In genomic region chr22:31142285-31142684, GRCh38 we compare ENCODE assay signal across 20 cellular contexts. TPM values are rescaled to one million over a fixed set of nuclear protein-coding genes. Genes with fewer than 3 reads are reported as not detected.
DNase-seq lines count a peak whose midpoint lies in the region; ATAC-seq and TF ChIP-seq lines count a peak whose summit lies in the region.
"Had no signal": no experiment of that assay in that cellular context is flagged by ENCODE, and none has a peak within 500 bp of the region (broad histone marks: within the 10 kb centered on the region; RNA-seq: fewer than 3 reads in every experiment).

No MANE protein-coding gene starts in this region.

- H3K4me1 Mint-ChIP-seq in stimulated activated effector memory CD8-positive, alpha-beta T cell treated with anti-CD3 and anti-CD28 coated beads, Interleukin-12 subunit alpha, Interleukin-12 subunit beta, amount 100 ng/mL, for 72 hours = no peaks in the 10 kb centered on the region
- peaks cover 6% of the 10 kb centered on the region for H3K4me1 Mint-ChIP-seq in activated CD4-positive, alpha-beta T cell treated with anti-CD3 and anti-CD28 coated beads, Interleukin-2, amount 10 ng/mL, durations not matched to agents 24 days and 14 days
- H3K4me1 Mint-ChIP-seq: CD4-positive, alpha-beta memory T cell had no signal

- peak overlapping the region; percentile 56 for H3K27ac Mint-ChIP-seq in stimulated activated effector memory CD8-positive, alpha-beta T cell treated with anti-CD3 and anti-CD28 coated beads, Interleukin-12 subunit alpha, Interleukin-12 subunit beta, amount 100 ng/mL, for 72 hours
- H3K27ac Mint-ChIP-seq in activated CD4-positive, alpha-beta T cell treated with anti-CD3 and anti-CD28 coated beads, Interleukin-2, amount 10 ng/mL, durations not matched to agents 24 days and 14 days = no peak overlapping the region
- H3K27ac Mint-ChIP-seq: CD4-positive, alpha-beta memory T cell had no signal

- CTCF ChIA-PET in mammary epithelial cell (lab: Charles Lee; ENCODE audit: low non-redundant PET) = no interaction called here

- no peak for ATAC-seq in stimulated activated effector memory CD8-positive, alpha-beta T cell treated with anti-CD3 and anti-CD28 coated beads, Interleukin-12 subunit alpha, Interleukin-12 subunit beta, amount 100 ng/mL, for 72 hours
- ATAC-seq: A549, HCT116, K562 had no signal

- H3K36me3 Mint-ChIP-seq in stimulated activated effector memory CD8-positive, alpha-beta T cell treated with anti-CD3 and anti-CD28 coated beads, Interleukin-12 subunit alpha, Interleukin-12 subunit beta, amount 100 ng/mL, for 72 hours = no peaks in the 10 kb centered on the region
- H3K36me3 Mint-ChIP-seq in activated CD4-positive, alpha-beta T cell treated with anti-CD3 and anti-CD28 coated beads, Interleukin-2, amount 10 ng/mL, durations not matched to agents 24 days and 14 days (ENCODE audit: low read depth) = no peaks in the 10 kb centered on the region
- H3K36me3 Mint-ChIP-seq: CD4-positive, alpha-beta memory T cell had no signal

- H3K4me1 ChIP-seq in mammary epithelial cell (ENCODE audit: insufficient read depth, low read length) (peaks cover 7% of the 10 kb centered on the region), esophagus squamous epithelium (peaks cover 23 to 52% (median 23%) of the 10 kb centered on the region in 3 donors)
- H3K4me1 ChIP-seq: A549, BLaER1 had no signal

- in situ Hi-C loops in mammary epithelial cell (cut with MboI; ENCODE audit: low sequenced_read_pairs in 2 of 2) = no loop called here

- dilution Hi-C loops in mammary epithelial cell (cut with HindIII; ENCODE audit: low sequenced_read_pairs) = no loop called here

- peak in 1 of 4 donors; percentile 33 for TF ChIP-seq POLR2A in esophagus squamous epithelium (IDR thresholded peaks at IDR 0.05)

- H3K36me3 ChIP-seq in mammary epithelial cell (ENCODE audit: insufficient read depth, low read length) (no peaks in the 10 kb centered on the region), esophagus squamous epithelium (peaks cover 0 to 1% (median 0%) of the 10 kb centered on the region in 3 donors)
- H3K36me3 ChIP-seq: BLaER1 had no signal

- 61% methylated on average over 4 of the region's 4 CpGs for whole genome bisulfite sequencing in mammary epithelial cell (ENCODE audit: low coverage, missing lambda C conversion rate)
- 20 to 50% methylated on average over 1 to 2 of the region's 4 CpGs for WGBS in esophagus squamous epithelium, 2 donors

- H4K20me1 ChIP-seq in mammary epithelial cell (ENCODE audit: insufficient read depth, low read length) = no peaks in the 10 kb centered on the region
- H4K20me1 ChIP-seq: BLaER1 had no signal

- H3K27me3 ChIP-seq in mammary epithelial cell (ENCODE audit: insufficient read depth, low read length) (no peaks in the 10 kb centered on the region), esophagus squamous epithelium (peaks cover 0 to 14% (median 0%) of the 10 kb centered on the region in 4 donors)
- H3K27me3 ChIP-seq: BLaER1 had no signal

- DNase-seq in mammary epithelial cell = peak; percentile 21
- DNase-seq in esophagus squamous epithelium (lab: John Stamatoyannopoulos, UW) = no peak
- no peak for DNase-seq in stimulated activated effector memory CD8-positive, alpha-beta T cell treated with anti-CD3 and anti-CD28 coated beads, Interleukin-12 subunit alpha, Interleukin-12 subunit beta, amount 100 ng/mL, for 72 hours (ENCODE audit: low spot score in 2 of 2)
- no peak for DNase-seq in activated CD4-positive, alpha-beta T cell treated with anti-CD3 and anti-CD28 coated beads, Interleukin-2, amount 10 ng/mL, durations not matched to agents 24 days and 14 days
- DNase-seq in H4 (ENCODE audit: low spot score) = no peak
- DNase-seq in iPS-NIHi7 (ENCODE audit: extremely low spot score) = no peak
- DNase-seq: CD4-positive, alpha-beta memory T cell; GF-D8; NCI-H1105 treated with DMSO at 0.1 percent for 48 hours; NCI-H1694; NCI-H2107; NCI-H2227 treated with DMSO at 0.1 percent for 48 hours; NCI-H510A treated with DMSO at 0.1 percent for 48 hours; NCI-H82; SHP77 had no signal

- intact Hi-C loops in mammary epithelial cell (cut with micrococcal nuclease) (no loop called here), esophagus squamous epithelium (cut with DNase I) (no loop called here)
- intact Hi-C loops in activated CD4-positive, alpha-beta T cell treated with anti-CD3 and anti-CD28 coated beads, Interleukin-2, amount 10 ng/mL, durations not matched to agents 24 days and 14 days (cut with micrococcal nuclease) = no loop called here

- no peak overlapping the region for H3K9ac ChIP-seq in mammary epithelial cell (ENCODE audit: insufficient read depth, low read length)
- H3K9ac ChIP-seq: BLaER1 had no signal

- no TSS peak for BruUV-seq in mammary epithelial cell (replicated peaks; lab: Mats Ljungman, UMichigan)

- H3K79me2 ChIP-seq in mammary epithelial cell (ENCODE audit: insufficient read depth, low read length) = no peaks in the 10 kb centered on the region

- H3K4me2 ChIP-seq in mammary epithelial cell (ENCODE audit: insufficient read depth, low read depth, low read length) = no peak overlapping the region
- H3K4me2 ChIP-seq: A549, BLaER1 had no signal

- no peak overlapping the region for H3K4me3 ChIP-seq in mammary epithelial cell (replicated peaks in 1 of 3; ENCODE audit: insufficient read depth in 1 of 3, low read depth in 2 of 3, low read length in 3 of 3)
- no peak overlapping the region for H3K4me3 ChIP-seq in esophagus squamous epithelium
- H3K4me3 ChIP-seq: A549, BLaER1, K562 had no signal

- H3K27ac ChIP-seq in 22Rv1 (peak overlapping the region; percentile 95), mammary epithelial cell (ENCODE audit: insufficient read depth, low read depth, low read length) (no peak overlapping the region), esophagus squamous epithelium (peak overlapping the region; percentile 23 to 74 (median 72))
- H3K27ac ChIP-seq: A549, BLaER1 had no signal

- no peak overlapping the region for H2AFZ ChIP-seq in mammary epithelial cell (ENCODE audit: low read depth, low read length)

- TF ChIP-seq CTCF in 22Rv1 (IDR thresholded peaks at IDR 0.05) (no peak), mammary epithelial cell (conservative IDR thresholded peaks at IDR 0.05 in 1 of 2, IDR thresholded peaks at IDR 0.05 in 1 of 2; ENCODE audit: extremely low read depth in 1 of 2, insufficient read depth in 1 of 2, low read depth in 1 of 2, low read length in 2 of 2) (no peak), esophagus squamous epithelium (IDR thresholded peaks at IDR 0.05) (no peak)

- H3K4me3 Mint-ChIP-seq in stimulated activated effector memory CD8-positive, alpha-beta T cell treated with anti-CD3 and anti-CD28 coated beads, Interleukin-12 subunit alpha, Interleukin-12 subunit beta, amount 100 ng/mL, for 72 hours = no peak overlapping the region
- no peak overlapping the region for H3K4me3 Mint-ChIP-seq in activated CD4-positive, alpha-beta T cell treated with anti-CD3 and anti-CD28 coated beads, Interleukin-2, amount 10 ng/mL, durations not matched to agents 24 days and 14 days
- H3K4me3 Mint-ChIP-seq: CD4-positive, alpha-beta memory T cell had no signal

- H3K27me3 Mint-ChIP-seq in activated CD4-positive, alpha-beta T cell treated with anti-CD3 and anti-CD28 coated beads, Interleukin-2, amount 10 ng/mL, durations not matched to agents 24 days and 14 days = peaks cover 2% of the 10 kb centered on the region

- no peaks in the 10 kb centered on the region for H3K9me3 Mint-ChIP-seq in stimulated activated effector memory CD8-positive, alpha-beta T cell treated with anti-CD3 and anti-CD28 coated beads, Interleukin-12 subunit alpha, Interleukin-12 subunit beta, amount 100 ng/mL, for 72 hours
- H3K9me3 Mint-ChIP-seq in activated CD4-positive, alpha-beta T cell treated with anti-CD3 and anti-CD28 coated beads, Interleukin-2, amount 10 ng/mL, durations not matched to agents 24 days and 14 days = no peaks in the 10 kb centered on the region

- H3K9me3 ChIP-seq in mammary epithelial cell (replicated peaks; ENCODE audit: insufficient read depth, low read length) (peaks cover 4% of the 10 kb centered on the region), esophagus squamous epithelium (no peaks in the 10 kb centered on the region)
- H3K9me3 ChIP-seq: A549 had no signal

RNA-seq across cellular contexts. Expression of gene PLA2G3, which starts 2.0 kb away (rescaled TPM):
- not detected for total RNA-seq in mammary epithelial cell
- not detected for polyA plus RNA-seq in mammary epithelial cell
- not detected for polyA minus RNA-seq in mammary epithelial cell
- total RNA-seq in esophagus squamous epithelium = 10 to 100 TPM in 1 of 4 donors, 1 to 10 TPM in 3; 5.0 to 27.0 (median 7.8) TPM
- total RNA-seq in activated CD4-positive, alpha-beta T cell treated with anti-CD3 and anti-CD28 coated beads, Interleukin-2, amount 10 ng/mL, durations not matched to agents 24 days and 14 days = not detected in 2 replicates
- total RNA-seq in H4 (2014; rRNA removed; shearing (Covaris generic)) = not detected in 2 replicates
- total RNA-seq: CD4-positive, alpha-beta memory T cell had no signal
- polyA plus RNA-seq: A549; CD4-positive, alpha-beta memory T cell had no signal

RNA-seq across cellular contexts. Expression of gene RNF185, which starts 17.7 kb away (rescaled TPM):
- total RNA-seq in mammary epithelial cell (10 to 100 TPM; 29.2 to 47.3 TPM), esophagus squamous epithelium (10 to 100 TPM; 20.1 to 34.0 (median 27.5) TPM)
- 26.3 TPM for polyA plus RNA-seq in mammary epithelial cell
- 18.2 TPM for polyA minus RNA-seq in mammary epithelial cell
- total RNA-seq in activated CD4-positive, alpha-beta T cell treated with anti-CD3 and anti-CD28 coated beads, Interleukin-2, amount 10 ng/mL, durations not matched to agents 24 days and 14 days = 17.0 and 19.4 TPM in 2 replicates
- total RNA-seq in H4 (2014; rRNA removed; shearing (Covaris generic)) = 16.5 and 17.7 TPM in 2 replicates

RNA-seq across cellular contexts. Expression of gene INPP5J, which starts 19.5 kb away (rescaled TPM):
- total RNA-seq in mammary epithelial cell = 1 to 10 TPM in 1 of 2 donors, under 1 TPM in 1; 0.50 to 2.7 TPM
- polyA plus RNA-seq in mammary epithelial cell = 0.37 TPM
- polyA minus RNA-seq in mammary epithelial cell = 2.4 TPM
- total RNA-seq in esophagus squamous epithelium = 1 to 10 TPM in 2 of 4 donors, under 1 TPM in 2; 0.22 to 2.4 (median 0.84) TPM
- 0.07 and 0.26 TPM in 2 replicates for total RNA-seq in activated CD4-positive, alpha-beta T cell treated with anti-CD3 and anti-CD28 coated beads, Interleukin-2, amount 10 ng/mL, durations not matched to agents 24 days and 14 days
- 0.45 and 0.79 TPM in 2 replicates for total RNA-seq in H4 (2014; rRNA removed; shearing (Covaris generic))
- polyA plus RNA-seq: CD4-positive, alpha-beta memory T cell had no signal

RNA-seq across cellular contexts. Expression of gene SELENOM, which starts 34.9 kb away (rescaled TPM):
- total RNA-seq in mammary epithelial cell (10 to 100 TPM; 24.6 to 38.7 TPM), esophagus squamous epithelium (100 to 1,000 TPM in 2 of 4 donors, 10 to 100 TPM in 2; 13.3 to 291 (median 67.6) TPM)
- polyA plus RNA-seq in mammary epithelial cell = 21.8 TPM
- polyA minus RNA-seq in mammary epithelial cell = 4.7 TPM
- 7.4 and 8.2 TPM in 2 replicates for total RNA-seq in activated CD4-positive, alpha-beta T cell treated with anti-CD3 and anti-CD28 coated beads, Interleukin-2, amount 10 ng/mL, durations not matched to agents 24 days and 14 days
- total RNA-seq in H4 (2014; rRNA removed; shearing (Covaris generic)) = 2.3 and 10.0 TPM in 2 replicates
